In the genomic region with DNA sequence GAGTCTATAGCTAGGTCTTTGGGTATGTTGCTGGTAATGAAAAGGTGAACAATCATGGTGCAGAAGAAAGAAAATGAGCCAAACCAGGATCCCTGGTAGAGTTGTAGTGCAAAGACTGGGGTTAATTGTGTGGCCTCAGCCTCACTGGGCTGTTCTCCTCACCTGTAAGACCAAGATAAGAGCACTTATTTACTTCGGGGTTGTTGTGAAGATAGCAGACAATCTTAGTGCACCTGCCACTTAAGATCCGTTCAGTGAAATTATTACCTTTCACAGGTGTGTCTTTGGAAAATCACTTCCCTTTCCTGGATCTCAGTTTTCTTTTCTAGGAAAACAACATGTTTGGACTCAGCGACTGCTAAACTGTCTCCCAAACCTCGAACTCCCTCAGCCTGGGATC, we compare ENCODE assay signal across 9 cellular contexts. TPM values are rescaled to one million over a fixed set of nuclear protein-coding genes. Genes with fewer than 3 reads are reported as not detected.
A peak's percentile ranks its signal among the peaks of the same experiment; 100 is the strongest.
DNase-seq lines count a peak whose midpoint lies in the region; ATAC-seq, FAIRE-seq and TF ChIP-seq lines count a peak whose summit lies in the region.
"Had no signal": no experiment of that assay in that cellular context is flagged by ENCODE, and none has a peak within 500 bp of the region (broad histone marks: within the 10 kb centered on the region; RNA-seq: fewer than 3 reads in every experiment).

No MANE protein-coding gene starts in this region.

- FAIRE-seq in kidney (lab: Jason Lieb, UNC): no peak
- FAIRE-seq: colon had no signal

- peak overlapping the region; percentile 70 to 74 for H3K4me3 ChIP-seq in kidney (ENCODE audit: low read length in 2 of 2)

- no peak for TF ChIP-seq CTCF in kidney (IDR thresholded peaks at IDR 0.05; ENCODE audit: borderline replicate concordance, extremely low read depth, insufficient read depth)

- no peaks in the 10 kb centered on the region for H3K9me3 ChIP-seq in kidney (ENCODE audit: control insufficient read depth in 1 of 2, low read length in 2 of 2)

- peak overlapping the region; percentile 55 for H3K27ac Mint-ChIP-seq in T-helper 1 cell treated with Interleukin-12 subunit alpha and Interleukin-12 subunit beta and Interleukin-4 antibody, amounts not matched to agents 30 μg/mL and 1 μg/mL, for 36 hours
- H3K27ac Mint-ChIP-seq in activated T-helper 1 cell treated with anti-CD3 and anti-CD28 coated beads, Interleukin-12 subunit alpha, Interleukin-12 subunit beta, Interleukin-2, Interleukin-4 antibody, amounts not matched to agents 30 ng/mL and 10 ng/mL and 1 ng/mL, durations not matched to agents 14 hours and 24 hours and 36 hours: peak overlapping the region; percentile 11

- no peak for ATAC-seq in GM18498 (IDR thresholded peaks at IDR 0.05; ENCODE audit: unreplicated experiment)

- DNase-seq in T-helper 1 cell (no peak), kidney (no peak), superior temporal gyrus (ENCODE audit: extremely low spot score) (peak; percentile 13), cortex of kidney (lab: John Stamatoyannopoulos, UW) (no peak), midbrain (lab: John Stamatoyannopoulos, UW) (no peak)
- DNase-seq in activated T-helper 1 cell treated with anti-CD3 and anti-CD28 coated beads, Interleukin-12 subunit alpha, Interleukin-12 subunit beta, Interleukin-2, Interleukin-4 antibody, amounts not matched to agents 30 ng/mL and 10 ng/mL and 1 ng/mL, durations not matched to agents 14 hours and 24 hours and 36 hours (ENCODE audit: low spot score): no peak

- intact Hi-C loops in activated T-helper 1 cell treated with anti-CD3 and anti-CD28 coated beads, Interleukin-12 subunit alpha, Interleukin-12 subunit beta, Interleukin-2, Interleukin-4 antibody, amounts not matched to agents 30 ng/mL and 10 ng/mL and 1 ng/mL, durations not matched to agents 14 hours and 24 hours and 36 hours (cut with micrococcal nuclease): loop anchor here (1.0 to 5.0 kb wide), 13 partner anchors 38 to 748 kb away; partner anchors contain the start of gene OMA1
- intact Hi-C loops in kidney (cut with DNase I): no loop called here

- peak overlapping the region; percentile 66 for H3K4me3 Mint-ChIP-seq in T-helper 1 cell treated with Interleukin-12 subunit alpha and Interleukin-12 subunit beta and Interleukin-4 antibody, amounts not matched to agents 30 μg/mL and 1 μg/mL, for 36 hours
- H3K4me3 Mint-ChIP-seq in activated T-helper 1 cell treated with anti-CD3 and anti-CD28 coated beads, Interleukin-12 subunit alpha, Interleukin-12 subunit beta, Interleukin-2, Interleukin-4 antibody, amounts not matched to agents 30 ng/mL and 10 ng/mL and 1 ng/mL, durations not matched to agents 14 hours and 24 hours and 36 hours: peak overlapping the region; percentile 73

- peaks cover 10 to 12% of the 10 kb centered on the region in 2 donors for H3K4me1 ChIP-seq in kidney (ENCODE audit: control insufficient read depth in 1 of 2, insufficient read depth in 1 of 2, low read depth in 1 of 2, low read length in 2 of 2)

- peak overlapping the region; percentile 98 to 99 for H3K27ac ChIP-seq in kidney (ENCODE audit: low read depth in 2 of 2, low read length in 2 of 2)

- H3K9ac ChIP-seq in kidney (ENCODE audit: low read length in 2 of 2): peak overlapping the region in 1 of 2 donors; percentile 88

- no peaks in the 10 kb centered on the region for H3K27me3 Mint-ChIP-seq in T-helper 1 cell treated with Interleukin-12 subunit alpha and Interleukin-12 subunit beta and Interleukin-4 antibody, amounts not matched to agents 30 μg/mL and 1 μg/mL, for 36 hours (ENCODE audit: low read depth)
- no peaks in the 10 kb centered on the region for H3K27me3 Mint-ChIP-seq in activated T-helper 1 cell treated with anti-CD3 and anti-CD28 coated beads, Interleukin-12 subunit alpha, Interleukin-12 subunit beta, Interleukin-2, Interleukin-4 antibody, amounts not matched to agents 30 ng/mL and 10 ng/mL and 1 ng/mL, durations not matched to agents 14 hours and 24 hours and 36 hours (ENCODE audit: insufficient read depth)

- H3K36me3 ChIP-seq in kidney (ENCODE audit: control insufficient read depth in 1 of 2, insufficient read depth in 2 of 2, low read length in 2 of 2): no peaks in the 10 kb centered on the region

- peaks cover 2% of the 10 kb centered on the region for H3K36me3 Mint-ChIP-seq in T-helper 1 cell treated with Interleukin-12 subunit alpha and Interleukin-12 subunit beta and Interleukin-4 antibody, amounts not matched to agents 30 μg/mL and 1 μg/mL, for 36 hours (ENCODE audit: low read depth)
- H3K36me3 Mint-ChIP-seq in activated T-helper 1 cell treated with anti-CD3 and anti-CD28 coated beads, Interleukin-12 subunit alpha, Interleukin-12 subunit beta, Interleukin-2, Interleukin-4 antibody, amounts not matched to agents 30 ng/mL and 10 ng/mL and 1 ng/mL, durations not matched to agents 14 hours and 24 hours and 36 hours (ENCODE audit: low read depth): peaks cover 8% of the 10 kb centered on the region

- H3K9me3 Mint-ChIP-seq in T-helper 1 cell treated with Interleukin-12 subunit alpha and Interleukin-12 subunit beta and Interleukin-4 antibody, amounts not matched to agents 30 μg/mL and 1 μg/mL, for 36 hours: peaks cover 4% of the 10 kb centered on the region
- H3K9me3 Mint-ChIP-seq in activated T-helper 1 cell treated with anti-CD3 and anti-CD28 coated beads, Interleukin-12 subunit alpha, Interleukin-12 subunit beta, Interleukin-2, Interleukin-4 antibody, amounts not matched to agents 30 ng/mL and 10 ng/mL and 1 ng/mL, durations not matched to agents 14 hours and 24 hours and 36 hours: no peaks in the 10 kb centered on the region

- peaks cover 53% of the 10 kb centered on the region for H3K4me1 Mint-ChIP-seq in T-helper 1 cell treated with Interleukin-12 subunit alpha and Interleukin-12 subunit beta and Interleukin-4 antibody, amounts not matched to agents 30 μg/mL and 1 μg/mL, for 36 hours (ENCODE audit: low read depth)
- peaks cover 58% of the 10 kb centered on the region for H3K4me1 Mint-ChIP-seq in activated T-helper 1 cell treated with anti-CD3 and anti-CD28 coated beads, Interleukin-12 subunit alpha, Interleukin-12 subunit beta, Interleukin-2, Interleukin-4 antibody, amounts not matched to agents 30 ng/mL and 10 ng/mL and 1 ng/mL, durations not matched to agents 14 hours and 24 hours and 36 hours (ENCODE audit: low read depth)

RNA-seq across cellular contexts. Expression of gene FGGY, which starts 1.3 kb away (rescaled TPM):
- 7.1 and 8.2 TPM in 2 replicates for total RNA-seq in activated T-helper 1 cell treated with anti-CD3 and anti-CD28 coated beads, Interleukin-12 subunit alpha, Interleukin-12 subunit beta, Interleukin-2, Interleukin-4 antibody, amounts not matched to agents 30 ng/mL and 10 ng/mL and 1 ng/mL, durations not matched to agents 14 hours and 24 hours and 36 hours
- 31.0 TPM for total RNA-seq in kidney
- 11.2 TPM for polyA plus RNA-seq in kidney (ENCODE audit: insufficient read depth, low read depth, low replicate concordance)
